ENCODE assay signal across 28 cellular contexts in the genomic region with DNA sequence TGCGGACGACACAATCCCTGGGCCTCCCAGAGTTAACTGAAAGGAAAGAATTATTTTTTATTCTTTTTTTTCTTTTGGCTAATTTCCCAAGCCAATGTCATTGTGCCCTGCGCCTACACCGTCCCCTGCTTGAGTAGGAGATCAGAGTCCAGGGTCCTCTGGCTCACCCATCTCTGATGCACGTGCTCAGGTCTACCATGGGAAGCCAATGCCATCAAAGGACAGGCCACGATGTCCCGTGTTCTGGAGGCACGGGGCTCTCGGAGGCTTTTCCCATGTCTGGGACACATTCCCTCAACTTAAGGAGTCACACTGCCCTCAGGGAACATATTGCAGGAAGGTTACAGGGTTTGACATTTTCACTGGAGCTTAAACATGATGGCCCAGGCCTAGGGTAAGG.
"Had no signal": no experiment of that assay in that cellular context is flagged by ENCODE, and none has a peak within 500 bp of the region (broad histone marks: within the 10 kb centered on the region; RNA-seq: fewer than 3 reads in every experiment).

No MANE protein-coding gene starts in this region.

- H3K27ac ChIP-seq: ascending aorta, body of pancreas, SK-N-MC had no signal

- H3K36me3 ChIP-seq: ascending aorta had no signal

- H3K4me3 ChIP-seq: ascending aorta, body of pancreas, SK-N-MC had no signal

- H3K27me3 Mint-ChIP-seq: activated CD8-positive, alpha-beta memory T cell treated with anti-CD3 and anti-CD28 coated beads, Interleukin-2, amount 10 ng/mL, durations not matched to agents 7 days and 5 days; activated naive CD8-positive, alpha-beta T cell treated with anti-CD3 and anti-CD28 coated beads, Interleukin-2, amount 50 U/mL, for 24 hours; activated T-cell treated with anti-CD3 and anti-CD28 coated beads, Interleukin-2, amount 50 U/mL, for 24 hours; T-cell had no signal

- H3K9me3 ChIP-seq: ascending aorta, body of pancreas had no signal

- ATAC-seq: activated CD4-positive, CD25-positive, alpha-beta regulatory T cell treated with anti-CD3 and anti-CD28 coated beads, Interleukin-2, amount 50 U/mL, for 24 hours; activated CD8-positive, alpha-beta memory T cell treated with anti-CD3 and anti-CD28 coated beads, Interleukin-2, amount 10 ng/mL, durations not matched to agents 7 days and 5 days; activated naive CD4-positive, alpha-beta T cell treated with anti-CD3 and anti-CD28 coated beads, Interleukin-2, amount 50 U/mL, for 72 hours; activated naive CD8-positive, alpha-beta T cell treated with anti-CD3 and anti-CD28 coated beads, Interleukin-2, amount 50 U/mL, for 24 hours; body of pancreas; Right ventricle myocardium inferior; T-cell had no signal

- H3K4me1 ChIP-seq: ascending aorta had no signal

- H3K4me3 Mint-ChIP-seq: activated CD8-positive, alpha-beta memory T cell treated with anti-CD3 and anti-CD28 coated beads, Interleukin-2, amount 10 ng/mL, durations not matched to agents 7 days and 5 days; activated naive CD8-positive, alpha-beta T cell treated with anti-CD3 and anti-CD28 coated beads, Interleukin-2, amount 50 U/mL, for 24 hours; activated T-cell treated with anti-CD3 and anti-CD28 coated beads, Interleukin-2, amount 50 U/mL, for 24 hours; activated T-helper 1 cell treated with anti-CD3 and anti-CD28 coated beads, Interleukin-12 subunit alpha, Interleukin-12 subunit beta, Interleukin-2, Interleukin-4 antibody, amounts not matched to agents 30 ng/mL and 10 ng/mL and 1 ng/mL, durations not matched to agents 14 hours and 24 hours and 36 hours; T-cell had no signal

- H3K27me3 ChIP-seq: ascending aorta, body of pancreas had no signal

- H3K36me3 Mint-ChIP-seq: activated CD8-positive, alpha-beta memory T cell treated with anti-CD3 and anti-CD28 coated beads, Interleukin-2, amount 10 ng/mL, durations not matched to agents 7 days and 5 days; activated naive CD4-positive, alpha-beta T cell treated with anti-CD3 and anti-CD28 coated beads, Interleukin-2, amount 50 U/mL, for 72 hours had no signal

- H3K27ac Mint-ChIP-seq: activated CD8-positive, alpha-beta memory T cell treated with anti-CD3 and anti-CD28 coated beads, Interleukin-2, amount 10 ng/mL, durations not matched to agents 7 days and 5 days; activated naive CD8-positive, alpha-beta T cell treated with anti-CD3 and anti-CD28 coated beads, Interleukin-2, amount 50 U/mL, for 24 hours; activated T-cell treated with anti-CD3 and anti-CD28 coated beads, Interleukin-2, amount 50 U/mL, for 24 hours; activated T-helper 1 cell treated with anti-CD3 and anti-CD28 coated beads, Interleukin-12 subunit alpha, Interleukin-12 subunit beta, Interleukin-2, Interleukin-4 antibody, amounts not matched to agents 30 ng/mL and 10 ng/mL and 1 ng/mL, durations not matched to agents 14 hours and 24 hours and 36 hours; T-cell had no signal

- DNase-seq: activated CD4-positive, alpha-beta T cell treated with anti-CD3 and anti-CD28 coated beads for 48 hours; activated CD4-positive, alpha-beta T cell treated with anti-CD3 and anti-CD28 coated beads, Interleukin-2, amount 50 U/mL, for 48 hours; activated CD8-positive, alpha-beta memory T cell treated with anti-CD3 and anti-CD28 coated beads, Interleukin-2, amount 10 ng/mL, durations not matched to agents 7 days and 5 days; activated effector memory CD4-positive, alpha-beta T cell treated with Interleukin-2 at 50 U/mL for 16 hours; activated naive CD4-positive, alpha-beta T cell; activated naive CD8-positive, alpha-beta T cell treated with anti-CD3 and anti-CD28 coated beads, Interleukin-2, amount 50 U/mL, for 24 hours; activated T-cell treated with anti-CD3 and anti-CD28 coated beads, Interleukin-2, amount 50 U/mL, for 24 hours; amniotic stem cell; body of pancreas; cerebellar nuclear complex; Kasumi-1; KBM-7; NCI-H1048; NCI-H146; NCI-H187 treated with DMSO at 0.1 percent for 48 hours; NCI-H2081 treated with DMSO at 0.1 percent for 48 hours; NCI-H2227 treated with DMSO at 0.1 percent for 48 hours; NCI-H446 treated with DMSO at 0.1 percent for 48 hours; NCI-H524 treated with DMSO at 0.1 percent for 48 hours; NCI-H748 treated with DMSO at 0.1 percent for 48 hours; RPMI8226; T-cell had no signal

- H3K4me1 Mint-ChIP-seq: activated CD8-positive, alpha-beta memory T cell treated with anti-CD3 and anti-CD28 coated beads, Interleukin-2, amount 10 ng/mL, durations not matched to agents 7 days and 5 days; activated naive CD8-positive, alpha-beta T cell treated with anti-CD3 and anti-CD28 coated beads, Interleukin-2, amount 50 U/mL, for 24 hours had no signal

- H3K9me3 Mint-ChIP-seq: activated naive CD4-positive, alpha-beta T cell treated with anti-CD3 and anti-CD28 coated beads, Interleukin-2, amount 50 U/mL, for 72 hours; activated naive CD8-positive, alpha-beta T cell treated with anti-CD3 and anti-CD28 coated beads, Interleukin-2, amount 50 U/mL, for 24 hours; activated T-cell treated with anti-CD3 and anti-CD28 coated beads, Interleukin-2, amount 50 U/mL, for 24 hours; activated T-helper 1 cell treated with anti-CD3 and anti-CD28 coated beads, Interleukin-12 subunit alpha, Interleukin-12 subunit beta, Interleukin-2, Interleukin-4 antibody, amounts not matched to agents 30 ng/mL and 10 ng/mL and 1 ng/mL, durations not matched to agents 14 hours and 24 hours and 36 hours; T-cell had no signal
